Comparison of ENCODE assay signal across 12 cellular contexts in genomic region chr2:195468771-195469170, GRCh38.
A peak's percentile ranks its signal among the peaks of the same experiment; 100 is the strongest.
DNase-seq lines count a peak whose midpoint lies in the region; ATAC-seq, FAIRE-seq and TF ChIP-seq lines count a peak whose summit lies in the region.
"Had no signal": no experiment of that assay in that cellular context is flagged by ENCODE, and none has a peak within 500 bp of the region (broad histone marks: within the 10 kb centered on the region; RNA-seq: fewer than 3 reads in every experiment).

No MANE protein-coding gene starts in this region.

- H3K79me2 ChIP-seq in K562 (ENCODE audit: control insufficient read depth, insufficient read depth, low read length), result no peaks in the 10 kb centered on the region

- peaks cover 3% of the 10 kb centered on the region; the same call in 1 of the 2 replicates for H3K9me3 ChIP-seq in K562 (replicated peaks; ENCODE audit: control insufficient read depth, insufficient read depth, low read depth, low read length)
- H3K9me3 ChIP-seq: vagina had no signal

- no peaks in the 10 kb centered on the region for H4K20me1 ChIP-seq in K562 (replicated peaks; ENCODE audit: control insufficient read depth, insufficient read depth, low read length)

- no peak overlapping the region for H3K27ac ChIP-seq in K562 (ENCODE audit: extremely low read depth, low read depth, low read length)
- H3K27ac ChIP-seq: vagina had no signal

- BruUV-seq in K562 (replicated peaks; lab: Mats Ljungman, UMichigan), result no TSS peak

- H3K27me3 ChIP-seq in K562 (ENCODE audit: control insufficient read depth in 2 of 2, insufficient read depth in 2 of 2, low read length in 2 of 2), result no peaks in the 10 kb centered on the region
- H3K27me3 ChIP-seq: vagina had no signal

- no peak for TF ChIP-seq POLR2A in K562 (conservative IDR thresholded peaks at IDR 0.05)

- TF ChIP-seq CTCF in K562 (IDR thresholded peaks at IDR 0.05 in 2 of 3, conservative IDR thresholded peaks at IDR 0.05 in 1 of 3; ENCODE audit: insufficient read depth in 2 of 3, low read depth in 1 of 3, low read length in 3 of 3), result no peak

- in situ Hi-C loops in K562 (cut with MboI), result no loop called here

- no peak for TF ChIP-seq EP300 in K562 (IDR thresholded peaks at IDR 0.05; ENCODE audit: low read length)

- H3K4me1 ChIP-seq in K562 (replicated peaks in 1 of 2; ENCODE audit: control insufficient read depth in 2 of 2, insufficient read depth in 2 of 2, low read length in 2 of 2), result peaks cover 2 to 23% of the 10 kb centered on the region in 2 experiments
- H3K4me1 ChIP-seq: vagina had no signal

- TF ChIP-seq RAD21 in K562 (CRISPR knock-in tag; conservative IDR thresholded peaks at IDR 0.05 in 1 of 2, IDR thresholded peaks at IDR 0.05 in 1 of 2), result no peak

- POLR2A ChIA-PET in K562 (lab: Yijun Ruan, JAX), result interaction anchor here (1.1 kb wide), 1 partner anchor 16 kb away, joined by 3 read pairs; no protein-coding TSS in a partner anchor

- H3K36me3 ChIP-seq in K562 (ENCODE audit: control insufficient read depth, insufficient read depth, low read length), result no peaks in the 10 kb centered on the region
- H3K36me3 ChIP-seq: vagina had no signal

- H3K4me2 ChIP-seq in K562 (ENCODE audit: insufficient read depth, low read length), result no peak overlapping the region

- no peak overlapping the region for H3K4me3 ChIP-seq in K562
- H3K4me3 ChIP-seq: vagina had no signal

- H3K9me1 ChIP-seq in K562 (ENCODE audit: control insufficient read depth, insufficient read depth, low read length), result no peaks in the 10 kb centered on the region

- intact Hi-C loops in K562 (cut with micrococcal nuclease), result no loop called here

- WGBS in K562 (ENCODE audit: insufficient coverage, low coverage, missing lambda C conversion rate), result 46% methylated on average over 2 of the region's 2 CpGs

- CTCF ChIA-PET in K562 (lab: Yijun Ruan, JAX; ENCODE audit: low intra/inter-chr PET ratio), result no interaction called here

- DNase-seq in K562 (ENCODE audit: extremely low read depth in 1 of 4, low spot score in 3 of 4) (no peak), HK-2 (ENCODE audit: unreplicated experiment) (no peak), DMS79 treated with DMSO at 0.1 percent for 48 hours (lab: John Stamatoyannopoulos, UW) (no peak)
- no peak for DNase-seq in stimulated activated CD4-positive, alpha-beta T cell treated with anti-CD3 and anti-CD28 coated beads, Interleukin-12 subunit alpha, Interleukin-12 subunit beta, amount 100 ng/mL, for 4 hours
- DNase-seq in activated CD4-positive, CD25-positive, alpha-beta regulatory T cell (lab: John Stamatoyannopoulos, UW), result no peak
- DNase-seq: amniotic stem cell, endodermal cell, NCI-H226 had no signal

- no peak overlapping the region for H3K9ac ChIP-seq in K562 (ENCODE audit: insufficient read depth in 1 of 2, low read depth in 2 of 2, low read length in 2 of 2)

- peak; percentile 85 for ATAC-seq in GM18909 (IDR thresholded peaks at IDR 0.05; ENCODE audit: poor library complexity, unreplicated experiment)
- peak; percentile 84 for ATAC-seq in GM21786 (IDR thresholded peaks at IDR 0.05; ENCODE audit: unreplicated experiment)
- peak; percentile 70 for ATAC-seq in HG03196 (IDR thresholded peaks at IDR 0.05; ENCODE audit: unreplicated experiment)
- ATAC-seq in K562, result no peak

- no peak for FAIRE-seq in K562 (lab: Jason Lieb, UNC)

- H2AFZ ChIP-seq in K562 (ENCODE audit: low read depth, low read length), result no peak overlapping the region

TF ChIP-seq in K562, 482 proteins besides CTCF, POLR2A, EP300 and RAD21:
- TF ChIP-seq RFX1 (IDR thresholded peaks at IDR 0.05), result peak; percentile 79
- TF ChIP-seq, protein P1, sequence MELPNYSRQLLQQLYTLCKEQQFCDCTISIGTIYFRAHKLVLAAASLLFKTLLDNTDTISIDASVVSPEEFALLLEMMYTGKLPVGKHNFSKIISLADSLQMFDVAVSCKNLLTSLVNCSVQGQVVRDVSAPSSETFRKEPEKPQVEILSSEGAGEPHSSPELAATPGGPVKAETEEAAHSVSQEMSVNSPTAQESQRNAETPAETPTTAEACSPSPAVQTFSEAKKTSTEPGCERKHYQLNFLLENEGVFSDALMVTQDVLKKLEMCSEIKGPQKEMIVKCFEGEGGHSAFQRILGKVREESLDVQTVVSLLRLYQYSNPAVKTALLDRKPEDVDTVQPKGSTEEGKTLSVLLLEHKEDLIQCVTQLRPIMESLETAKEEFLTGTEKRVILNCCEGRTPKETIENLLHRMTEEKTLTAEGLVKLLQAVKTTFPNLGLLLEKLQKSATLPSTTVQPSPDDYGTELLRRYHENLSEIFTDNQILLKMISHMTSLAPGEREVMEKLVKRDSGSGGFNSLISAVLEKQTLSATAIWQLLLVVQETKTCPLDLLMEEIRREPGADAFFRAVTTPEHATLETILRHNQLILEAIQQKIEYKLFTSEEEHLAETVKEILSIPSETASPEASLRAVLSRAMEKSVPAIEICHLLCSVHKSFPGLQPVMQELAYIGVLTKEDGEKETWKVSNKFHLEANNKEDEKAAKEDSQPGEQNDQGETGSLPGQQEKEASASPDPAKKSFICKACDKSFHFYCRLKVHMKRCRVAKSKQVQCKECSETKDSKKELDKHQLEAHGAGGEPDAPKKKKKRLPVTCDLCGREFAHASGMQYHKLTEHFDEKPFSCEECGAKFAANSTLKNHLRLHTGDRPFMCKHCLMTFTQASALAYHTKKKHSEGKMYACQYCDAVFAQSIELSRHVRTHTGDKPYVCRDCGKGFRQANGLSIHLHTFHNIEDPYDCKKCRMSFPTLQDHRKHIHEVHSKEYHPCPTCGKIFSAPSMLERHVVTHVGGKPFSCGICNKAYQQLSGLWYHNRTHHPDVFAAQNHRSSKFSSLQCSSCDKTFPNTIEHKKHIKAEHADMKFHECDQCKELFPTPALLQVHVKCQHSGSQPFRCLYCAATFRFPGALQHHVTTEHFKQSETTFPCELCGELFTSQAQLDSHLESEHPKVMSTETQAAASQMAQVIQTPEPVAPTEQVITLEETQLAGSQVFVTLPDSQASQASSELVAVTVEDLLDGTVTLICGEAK (IDR thresholded peaks at IDR 0.05), result no peak
- TF ChIP-seq, protein P1 (CRISPR knock-in tag; IDR thresholded peaks at IDR 0.05), result no peak
